In the genomic region with DNA sequence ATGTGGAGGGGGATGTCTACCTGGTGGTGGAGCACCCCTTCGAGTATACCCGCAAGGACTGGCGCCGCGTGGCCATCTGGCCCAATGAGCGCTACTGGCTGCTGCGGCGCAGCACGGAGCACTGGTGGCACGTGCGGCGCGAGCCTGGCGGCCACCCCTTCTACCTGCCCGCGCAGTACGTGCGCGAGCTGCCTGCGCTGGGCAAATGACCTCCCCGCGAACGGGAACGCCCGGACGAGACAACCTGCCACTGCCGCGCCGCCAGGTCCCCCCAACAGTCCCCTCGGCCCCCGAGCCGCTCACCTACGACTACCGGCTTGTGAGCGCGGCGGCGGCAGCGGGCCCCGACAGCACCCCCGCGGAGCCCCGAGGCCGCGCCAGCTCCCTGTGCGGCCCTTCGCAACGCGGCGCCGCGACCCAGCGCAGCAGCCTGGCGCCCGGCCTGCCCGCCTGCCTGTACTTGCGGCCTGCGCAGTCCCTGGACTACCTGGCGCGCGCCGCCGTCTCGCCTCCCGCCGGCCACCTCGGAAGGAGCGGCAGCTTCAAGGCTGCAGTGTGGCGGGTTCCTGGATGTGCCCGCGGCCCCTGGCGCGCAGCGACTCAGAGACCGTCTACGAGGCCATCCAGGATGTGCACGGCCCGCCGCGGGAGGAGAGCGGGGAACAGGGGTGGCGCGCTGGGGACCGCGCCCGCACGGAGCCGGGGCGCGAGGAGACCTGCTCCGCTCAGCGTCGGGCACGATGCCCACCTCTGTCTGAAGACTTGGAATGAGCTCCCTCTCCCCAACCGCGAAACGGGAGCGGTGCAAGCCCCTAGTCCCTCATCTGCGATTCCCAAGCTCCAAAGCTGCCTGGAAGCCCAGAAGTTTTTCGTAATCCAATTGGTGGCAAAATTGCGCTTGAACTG, we compare ENCODE assay signal across 9 cellular contexts. TPM values are rescaled to one million over a fixed set of nuclear protein-coding genes. Genes with fewer than 3 reads are reported as not detected.
DNase-seq lines count a peak whose midpoint lies in the region; ATAC-seq and TF ChIP-seq lines count a peak whose summit lies in the region.
"Had no signal": no experiment of that assay in that cellular context is flagged by ENCODE, and none has a peak within 500 bp of the region (broad histone marks: within the 10 kb centered on the region; RNA-seq: fewer than 3 reads in every experiment).

No MANE protein-coding gene starts in this region.

- no peaks in the 10 kb centered on the region for H3K36me3 ChIP-seq in A673 (ENCODE audit: insufficient read depth, low read length, poor library complexity, severe bottlenecking)
- no peaks in the 10 kb centered on the region for H3K36me3 ChIP-seq in iPS-20b (ENCODE audit: insufficient read depth, low read depth, low read length)
- H3K36me3 ChIP-seq in testis (ENCODE audit: low read depth, missing control alignments): no peaks in the 10 kb centered on the region
- H3K36me3 ChIP-seq: neutrophil had no signal

- DNase-seq in A673 (ENCODE audit: low spot score) (no peak), HFFc6 (no peak), testis (no peak)
- DNase-seq in activated T-cell treated with anti-CD3 and anti-CD28 coated beads, Interleukin-2, amount 50 U/mL, for 48 hours: peak; percentile 66

- peaks cover 10% of the 10 kb centered on the region for H3K4me1 Mint-ChIP-seq in HFFc6 (ENCODE audit: low read depth)

- 2 to 5% methylated on average over 13 to 86 of the region's 101 CpGs for WGBS in testis, 2 donors

- no peak overlapping the region for H3K9ac ChIP-seq in iPS-20b (ENCODE audit: low read depth, low read length)

- no peaks in the 10 kb centered on the region for H3K9me3 Mint-ChIP-seq in HFFc6

- no peak for TF ChIP-seq CTCF in A673 (conservative IDR thresholded peaks at IDR 0.05; ENCODE audit: low read depth, low read length)
- TF ChIP-seq CTCF in HFFc6 (IDR thresholded peaks at IDR 0.05): no peak
- TF ChIP-seq CTCF in testis (IDR thresholded peaks at IDR 0.05): no peak

- H3K9me3 ChIP-seq in A673 (ENCODE audit: low read depth, low read length, poor library complexity, severe bottlenecking): no peaks in the 10 kb centered on the region
- no peaks in the 10 kb centered on the region for H3K9me3 ChIP-seq in iPS-20b (ENCODE audit: insufficient read depth, low read depth, low read length)
- no peaks in the 10 kb centered on the region for H3K9me3 ChIP-seq in testis
- H3K9me3 ChIP-seq: neutrophil had no signal

- POLR2A ChIA-PET in A673 (lab: Charles Lee; ENCODE audit: low non-redundant PET): no interaction called here

- CTCF ChIA-PET in A673 (lab: Charles Lee): no interaction called here

- peak overlapping the region; percentile 56; the same call in 1 of the 2 replicates for H3K4me3 Mint-ChIP-seq in HFFc6

- H3K4me1 ChIP-seq in A673 (ENCODE audit: insufficient read depth, low read length, poor library complexity, severe bottlenecking) (peaks cover 20% of the 10 kb centered on the region), iPS-20b (ENCODE audit: insufficient read depth, low read length) (no peaks in the 10 kb centered on the region), testis (peaks cover 40% of the 10 kb centered on the region)

- peaks cover 65% of the 10 kb centered on the region for H3K27me3 ChIP-seq in A673 (replicated peaks; ENCODE audit: insufficient read depth, low read depth, low read length, poor library complexity)
- peaks cover 100% of the 10 kb centered on the region for H3K27me3 ChIP-seq in iPS-20b (ENCODE audit: insufficient read depth, low read length)
- no peaks in the 10 kb centered on the region for H3K27me3 ChIP-seq in testis

- intact Hi-C loops in A673 (cut with micrococcal nuclease; ENCODE audit: unreplicated experiment): no loop called here
- intact Hi-C loops in testis (cut with DNase I; ENCODE audit: low total_unique reads): no loop called here

- peaks cover 39% of the 10 kb centered on the region for H3K27me3 Mint-ChIP-seq in HFFc6 (ENCODE audit: insufficient read depth)

- no TSS peak for BruUV-seq in A673 (replicated peaks; lab: Mats Ljungman, UMichigan)

- H3K4me3 ChIP-seq in A673 (ENCODE audit: low read depth, low read length, poor library complexity, severe bottlenecking) (peak overlapping the region; percentile 24), iPS-20b (ENCODE audit: low read length) (peak overlapping the region; percentile 51), testis (peak overlapping the region; percentile 4 to 9)

- H3K27ac ChIP-seq in A673 (ENCODE audit: low read depth, low read length, poor library complexity, severe bottlenecking): no peak overlapping the region
- no peak overlapping the region for H3K27ac ChIP-seq in iPS-20b (ENCODE audit: low read length)
- H3K27ac ChIP-seq in testis: no peak overlapping the region
- H3K27ac ChIP-seq: neutrophil had no signal

- H3K36me3 Mint-ChIP-seq in HFFc6 (ENCODE audit: low read depth): no peaks in the 10 kb centered on the region

- no peak for TF ChIP-seq POLR2A in testis (IDR thresholded peaks at IDR 0.05)

- ATAC-seq in GM19324 (IDR thresholded peaks at IDR 0.05; ENCODE audit: low FRiP score, unreplicated experiment) (no peak), GM21737 (IDR thresholded peaks at IDR 0.05; ENCODE audit: unreplicated experiment) (no peak), HG03039 (IDR thresholded peaks at IDR 0.05; ENCODE audit: unreplicated experiment) (no peak)

- no peak overlapping the region for H3K27ac Mint-ChIP-seq in HFFc6

RNA-seq across cellular contexts. Expression of a gene that starts 48.7 kb away (rescaled TPM):
- 80.4 and 105 TPM in 2 replicates for total RNA-seq in A673 (2021)
- 100 to 1,000 TPM; 108 to 127 (median 123) TPM for total RNA-seq in HFFc6 (2021; fragmentation: NEBNext Ultra II Directional; extraction: Animal tissue kit (Norgen Biotek cat#: 25700))
- total RNA-seq in testis: 100 to 1,000 TPM; 143 to 201 TPM
- 457 TPM for polyA plus RNA-seq in testis (ENCODE audit: insufficient read depth, low read depth, low replicate concordance)

Comparison
In these comparisons a context has a peak if more than half of its experiments do, and no peak if none do; other contexts are left out.
1. DNase-seq: peak in activated T-cell treated with anti-CD3 and anti-CD28 coated beads, Interleukin-2, amount 50 U/mL, for 48 hours (2 of 2); none in A673 (single experiment), HFFc6 (single experiment) and testis (single experiment).
2. Peak in every context shown above with its lines, with median percentiles within 50 percentile points of each other: H3K4me3 ChIP-seq.